1 cellular context compared by ENCODE assay signal in genomic region chr5:10301266-10301665, GRCh38.
A peak's percentile ranks its signal among the peaks of the same experiment; 100 is the strongest.
TF ChIP-seq lines count a peak whose summit lies in the region.

No MANE protein-coding gene starts in this region.

TF ChIP-seq in K562, 482 proteins besides CTCF, POLR2A, EP300 and RAD21 (continues in another document):
- TF ChIP-seq STAT5B (CRISPR knock-in tag; IDR thresholded peaks at IDR 0.05) (no peak), ZKSCAN3 (CRISPR knock-in tag; IDR thresholded peaks at IDR 0.05) (no peak), STAT6 (CRISPR knock-in tag; IDR thresholded peaks at IDR 0.05) (no peak), RFX7 (CRISPR knock-in tag; IDR thresholded peaks at IDR 0.05) (no peak), ILF3 (IDR thresholded peaks at IDR 0.05; ENCODE audit: borderline replicate concordance) (no peak), WHSC1 (IDR thresholded peaks at IDR 0.05; ENCODE audit: low read length) (no peak), CREB3 (tag; conservative IDR thresholded peaks at IDR 0.05; ENCODE audit: low read depth) (no peak), HDAC8 (tag; IDR thresholded peaks at IDR 0.05) (no peak), BCOR (IDR thresholded peaks at IDR 0.05) (peak; percentile 26; the same call in 1 of the 2 replicates), ZNF384 (IDR thresholded peaks at IDR 0.05; ENCODE audit: low read depth, low read length) (peak; percentile 82), ZNF124 (CRISPR knock-in tag; IDR thresholded peaks at IDR 0.05) (no peak), ID3 (CRISPR knock-in tag; IDR thresholded peaks at IDR 0.05) (no peak), ID3 (tag; IDR thresholded peaks at IDR 0.05) (no peak), ZNF444 (CRISPR knock-in tag; IDR thresholded peaks at IDR 0.05) (no peak), GTF2A2 (tag; IDR thresholded peaks at IDR 0.05) (no peak), FOXK2 (conservative IDR thresholded peaks at IDR 0.05 in 1 of 2, IDR thresholded peaks at IDR 0.05 in 1 of 2; ENCODE audit: low read depth in 2 of 2) (peak; percentile 68 to 82; a peak in 3 of 4 replicates), ARID1B (IDR thresholded peaks at IDR 0.05) (no peak), POLR2H (tag; IDR thresholded peaks at IDR 0.05; ENCODE audit: low read depth) (0 out of 2 replicates have a peak, but pooled peaks have one; percentile 18), ZMIZ1 (IDR thresholded peaks at IDR 0.05; ENCODE audit: low read depth in 2 of 2, low read length in 2 of 2) (no peak), PHB (CRISPR knock-in tag; IDR thresholded peaks at IDR 0.05) (no peak), RERE (CRISPR knock-in tag; IDR thresholded peaks at IDR 0.05; ENCODE audit: borderline replicate concordance) (no peak), ZNF592 (IDR thresholded peaks at IDR 0.05) (peak; percentile 14), CXXC5 (CRISPR knock-in tag; IDR thresholded peaks at IDR 0.05) (peak; percentile 21; the same call in 1 of the 2 replicates), MAZ (CRISPR knock-in tag; conservative IDR thresholded peaks at IDR 0.05 in 1 of 2, IDR thresholded peaks at IDR 0.05 in 1 of 2) (peak; percentile 26 to 72; a peak in 2 of 4 replicates), ZNF511 (CRISPR knock-in tag; IDR thresholded peaks at IDR 0.05) (no peak), SRSF9 (IDR thresholded peaks at IDR 0.05; ENCODE audit: borderline replicate concordance, low read depth, low read length) (no peak), ETV5 (CRISPR knock-in tag; IDR thresholded peaks at IDR 0.05; ENCODE audit: low read depth) (no peak), ZNF354B (CRISPR knock-in tag; IDR thresholded peaks at IDR 0.05) (no peak), HNRNPL (IDR thresholded peaks at IDR 0.05; ENCODE audit: low read depth, low read length) (no peak), PTTG1 (tag; IDR thresholded peaks at IDR 0.05; ENCODE audit: low read depth) (no peak), ZFP36 (IDR thresholded peaks at IDR 0.05; ENCODE audit: low read depth, low read length, partially characterized antibody) (no peak)
- TF ChIP-seq, protein P1, sequence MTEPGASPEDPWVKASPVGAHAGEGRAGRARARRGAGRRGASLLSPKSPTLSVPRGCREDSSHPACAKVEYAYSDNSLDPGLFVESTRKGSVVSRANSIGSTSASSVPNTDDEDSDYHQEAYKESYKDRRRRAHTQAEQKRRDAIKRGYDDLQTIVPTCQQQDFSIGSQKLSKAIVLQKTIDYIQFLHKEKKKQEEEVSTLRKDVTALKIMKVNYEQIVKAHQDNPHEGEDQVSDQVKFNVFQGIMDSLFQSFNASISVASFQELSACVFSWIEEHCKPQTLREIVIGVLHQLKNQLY (CRISPR knock-in tag; conservative IDR thresholded peaks at IDR 0.05) = no peak
- TF ChIP-seq, protein P2, sequence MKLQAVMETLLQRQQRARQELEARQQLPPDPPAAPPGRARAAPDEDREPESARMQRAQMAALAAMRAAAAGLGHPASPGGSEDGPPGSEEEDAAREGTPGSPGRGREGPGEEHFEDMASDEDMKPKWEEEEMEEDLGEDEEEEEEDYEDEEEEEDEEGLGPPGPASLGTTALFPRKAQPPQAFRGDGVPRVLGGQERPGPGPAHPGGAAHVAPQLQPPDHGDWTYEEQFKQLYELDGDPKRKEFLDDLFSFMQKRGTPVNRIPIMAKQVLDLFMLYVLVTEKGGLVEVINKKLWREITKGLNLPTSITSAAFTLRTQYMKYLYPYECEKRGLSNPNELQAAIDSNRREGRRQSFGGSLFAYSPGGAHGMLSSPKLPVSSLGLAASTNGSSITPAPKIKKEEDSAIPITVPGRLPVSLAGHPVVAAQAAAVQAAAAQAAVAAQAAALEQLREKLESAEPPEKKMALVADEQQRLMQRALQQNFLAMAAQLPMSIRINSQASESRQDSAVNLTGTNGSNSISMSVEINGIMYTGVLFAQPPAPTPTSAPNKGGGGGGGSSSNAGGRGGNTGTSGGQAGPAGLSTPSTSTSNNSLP (IDR thresholded peaks at IDR 0.05; ENCODE audit: borderline replicate concordance, low read depth, low read length) = 0 out of 2 replicates have a peak, but pooled peaks have one; percentile 11
- TF ChIP-seq, protein P3, sequence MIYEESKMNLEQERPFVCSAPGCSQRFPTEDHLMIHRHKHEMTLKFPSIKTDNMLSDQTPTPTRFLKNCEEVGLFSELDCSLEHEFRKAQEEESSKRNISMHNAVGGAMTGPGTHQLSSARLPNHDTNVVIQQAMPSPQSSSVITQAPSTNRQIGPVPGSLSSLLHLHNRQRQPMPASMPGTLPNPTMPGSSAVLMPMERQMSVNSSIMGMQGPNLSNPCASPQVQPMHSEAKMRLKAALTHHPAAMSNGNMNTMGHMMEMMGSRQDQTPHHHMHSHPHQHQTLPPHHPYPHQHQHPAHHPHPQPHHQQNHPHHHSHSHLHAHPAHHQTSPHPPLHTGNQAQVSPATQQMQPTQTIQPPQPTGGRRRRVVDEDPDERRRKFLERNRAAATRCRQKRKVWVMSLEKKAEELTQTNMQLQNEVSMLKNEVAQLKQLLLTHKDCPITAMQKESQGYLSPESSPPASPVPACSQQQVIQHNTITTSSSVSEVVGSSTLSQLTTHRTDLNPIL (CRISPR knock-in tag; IDR thresholded peaks at IDR 0.05) = no peak
- TF ChIP-seq, protein P4, sequence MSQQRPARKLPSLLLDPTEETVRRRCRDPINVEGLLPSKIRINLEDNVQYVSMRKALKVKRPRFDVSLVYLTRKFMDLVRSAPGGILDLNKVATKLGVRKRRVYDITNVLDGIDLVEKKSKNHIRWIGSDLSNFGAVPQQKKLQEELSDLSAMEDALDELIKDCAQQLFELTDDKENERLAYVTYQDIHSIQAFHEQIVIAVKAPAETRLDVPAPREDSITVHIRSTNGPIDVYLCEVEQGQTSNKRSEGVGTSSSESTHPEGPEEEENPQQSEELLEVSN (IDR thresholded peaks at IDR 0.05; ENCODE audit: borderline replicate concordance in 1 of 2, extremely low read depth in 1 of 2, insufficient read depth in 1 of 2, insufficient read length in 1 of 2, low read depth in 1 of 2, low read length in 1 of 2, poor library complexity in 1 of 2, severe bottlenecking in 1 of 2) = no peak
